Comparison of ENCODE assay signal across 8 cellular contexts in genomic region chr6:35343835-35344550, GRCh38. TPM values are rescaled to one million over a fixed set of nuclear protein-coding genes. Genes with fewer than 3 reads are reported as not detected.
DNase-seq lines count a peak whose midpoint lies in the region; ATAC-seq and TF ChIP-seq lines count a peak whose summit lies in the region.

No MANE protein-coding gene starts in this region.

- intact Hi-C loops in prostate gland (cut with DNase I), result loop anchor here (2.0 to 10.0 kb wide), 2 partner anchors 71 to 391 kb away; partner anchors contain the start of gene ARMC12

- H3K27me3 ChIP-seq in DND-41 (ENCODE audit: insufficient read depth, low read length, poor library complexity) (no peaks in the 10 kb centered on the region), SJCRH30 (no peaks in the 10 kb centered on the region), esophagus (ENCODE audit: control insufficient read depth in 1 of 2, insufficient read depth in 2 of 2, low read length in 2 of 2) (no peaks in the 10 kb centered on the region), prostate gland (replicated peaks; ENCODE audit: insufficient read depth) (no peaks in the 10 kb centered on the region)

- no peak for TF ChIP-seq POLR2A in prostate gland (IDR thresholded peaks at IDR 0.05)

- H3K36me3 ChIP-seq in DND-41 (ENCODE audit: insufficient read depth, low read length) (peaks cover 3% of the 10 kb centered on the region; the same call in 1 of the 2 replicates), SJCRH30 (peaks cover 9% of the 10 kb centered on the region; the same call in 1 of the 2 replicates), esophagus (ENCODE audit: control insufficient read depth in 2 of 2, insufficient read depth in 2 of 2, low read length in 1 of 2) (peaks cover 0 to 13% of the 10 kb centered on the region in 2 donors), prostate gland (peaks cover 0 to 4% of the 10 kb centered on the region in 2 donors)

- H3K9me3 ChIP-seq in DND-41 (ENCODE audit: insufficient read depth, low read length, severe bottlenecking), result no peaks in the 10 kb centered on the region
- no peaks in the 10 kb centered on the region for H3K9me3 ChIP-seq in SJCRH30 (replicated peaks)
- H3K9me3 ChIP-seq in esophagus (ENCODE audit: control insufficient read depth in 2 of 2, insufficient read depth in 1 of 2, low read depth in 1 of 2, low read length in 1 of 2), result no peaks in the 10 kb centered on the region
- H3K9me3 ChIP-seq in prostate gland, result no peaks in the 10 kb centered on the region

- H3K4me1 ChIP-seq in DND-41 (ENCODE audit: insufficient read depth, low read length) (peaks cover 20% of the 10 kb centered on the region), SJCRH30 (peaks cover 7% of the 10 kb centered on the region), esophagus (ENCODE audit: control insufficient read depth in 2 of 2, insufficient read depth in 2 of 2, low read length in 1 of 2) (peaks cover 0 to 9% of the 10 kb centered on the region in 2 donors), prostate gland (replicated peaks) (no peaks in the 10 kb centered on the region)

- H3K79me2 ChIP-seq in DND-41 (ENCODE audit: insufficient read depth, low read length), result peaks cover 14% of the 10 kb centered on the region

- ATAC-seq in DND-41 (ENCODE audit: insufficient read depth, low read depth), result no peak
- no peak for ATAC-seq in left lobe of liver

- WGBS in esophagus, 2 donors, result 64 to 68% methylated on average over 6 of the region's 6 CpGs
- WGBS in prostate gland, result 26% methylated on average over 6 of the region's 6 CpGs

- peak overlapping the region; percentile 80 for H3K4me2 ChIP-seq in DND-41 (ENCODE audit: insufficient read depth, low read length)

- H3K4me3 ChIP-seq in DND-41 (ENCODE audit: low read depth in 1 of 2, low read length in 2 of 2) (peak overlapping the region in 1 of 2 experiments; percentile 75; a peak in 2 of 4 replicates), SJCRH30 (peak overlapping the region; percentile 81), esophagus (ENCODE audit: low read depth in 1 of 2, low read length in 2 of 2) (peak overlapping the region; percentile 72 to 83), prostate gland (peak overlapping the region; percentile 77 to 96)

- TF ChIP-seq CTCF in DND-41 (IDR thresholded peaks at IDR 0.05; ENCODE audit: borderline replicate concordance, extremely low read depth, low read length, poor library complexity, severe bottlenecking) (no peak), prostate gland (IDR thresholded peaks at IDR 0.05) (no peak)

- H4K20me1 ChIP-seq in DND-41 (ENCODE audit: insufficient read depth, low read length), result peaks cover 13% of the 10 kb centered on the region; the same call in 1 of the 2 replicates

- no peak overlapping the region for H2AFZ ChIP-seq in DND-41 (ENCODE audit: low read depth, low read length)

- H3K9ac ChIP-seq in DND-41 (ENCODE audit: low read depth, low read length), result peak overlapping the region; percentile 69; the same call in 1 of the 2 replicates

- H3K27ac ChIP-seq in DND-41 (ENCODE audit: low read length) (no peak overlapping the region), SJCRH30 (peak overlapping the region; percentile 50), esophagus (ENCODE audit: low read depth in 2 of 2, low read length in 1 of 2) (peak overlapping the region in 1 of 2 donors; percentile 36), prostate gland (peak overlapping the region; percentile 93 to 95)

- DNase-seq in DND-41 (no peak), SJCRH30 (peak; percentile 39 to 62), prostate gland (ENCODE audit: low spot score) (no peak), NCI-H526 (lab: John Stamatoyannopoulos, UW) (no peak), CD1c-positive myeloid dendritic cell (ENCODE audit: extremely low spot score) (no peak), left lobe of liver (ENCODE audit: low spot score) (no peak)
- no peak for DNase-seq in stimulated activated CD4-positive, alpha-beta T cell treated with anti-CD3 and anti-CD28 coated beads, Interleukin-1b, Interleukin-23, amount 100 ng/mL, for 48 hours

RNA-seq across cellular contexts. Expression of gene PPARD, which starts 1.6 kb away (rescaled TPM):
- 9.5 and 10.6 TPM in 2 replicates for total RNA-seq in SJCRH30 (2014; rRNA removed; shearing (Covaris generic))
- 10 to 100 TPM; 28.1 to 45.1 TPM for polyA plus RNA-seq in esophagus
- total RNA-seq in prostate gland (10 to 100 TPM; 21.2 to 24.1 TPM), left lobe of liver (10.8 TPM)

RNA-seq across cellular contexts. Expression of gene DEF6, which starts 46.4 kb away (rescaled TPM):
- 0.20 and 1.9 TPM in 2 replicates for total RNA-seq in SJCRH30 (2014; rRNA removed; shearing (Covaris generic))
- 10 to 100 TPM; 25.2 to 38.6 TPM for polyA plus RNA-seq in esophagus
- 10 to 100 TPM; 20.2 to 33.4 TPM for total RNA-seq in prostate gland
- total RNA-seq in left lobe of liver, result 1.5 TPM

Comparison
In these comparisons a context has a peak if more than half of its experiments do, and no peak if none do; other contexts are left out.
1. DNase-seq: peak in SJCRH30 (2 of 2); none in DND-41 (single experiment), prostate gland (single experiment), NCI-H526 (0 of 2), stimulated activated CD4-positive, alpha-beta T cell treated with anti-CD3 and anti-CD28 coated beads, Interleukin-1b, Interleukin-23, amount 100 ng/mL, for 48 hours (single experiment), CD1c-positive myeloid dendritic cell (single experiment) and left lobe of liver (single experiment).